Comparison of ENCODE assay signal across 1 cellular context in the genomic region with DNA sequence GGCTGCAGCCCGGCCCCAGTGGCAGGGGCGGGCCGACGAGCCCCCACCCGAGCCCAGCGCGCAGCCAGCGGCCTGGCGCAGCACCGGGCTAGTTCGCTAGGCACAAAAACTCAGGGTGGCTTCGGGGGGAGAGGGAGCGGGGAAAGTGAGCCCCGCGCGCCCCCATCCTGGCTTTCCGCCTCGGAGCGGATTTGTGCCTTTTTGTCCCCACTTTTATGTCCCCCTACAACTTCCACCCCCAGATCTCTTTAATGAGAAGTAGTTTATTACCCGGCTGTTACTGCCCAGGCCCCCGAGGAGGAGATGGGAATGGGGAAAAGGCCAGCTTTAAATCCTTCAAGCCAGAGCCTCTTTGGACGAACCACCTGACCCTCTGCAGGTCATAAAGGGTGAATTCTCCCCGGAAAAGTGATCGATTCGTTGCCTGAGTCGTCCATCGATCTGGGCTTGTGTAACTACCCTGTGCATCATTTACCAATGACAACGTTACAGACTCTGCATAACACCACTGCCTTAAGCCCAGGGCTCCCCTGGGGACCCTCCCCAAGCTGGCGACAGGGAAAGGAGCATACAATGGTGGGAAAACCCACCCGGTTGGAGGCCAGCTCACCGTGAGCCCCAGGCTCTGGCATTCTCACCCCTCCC.
A peak's percentile ranks its signal among the peaks of the same experiment; 100 is the strongest.
TF ChIP-seq lines count a peak whose summit lies in the region.

No MANE protein-coding gene starts in this region.

TF ChIP-seq in HepG2, 621 proteins besides CTCF, POLR2A, EP300 and RAD21 (continued from another document and continues in another):
- TF ChIP-seq, protein P1, sequence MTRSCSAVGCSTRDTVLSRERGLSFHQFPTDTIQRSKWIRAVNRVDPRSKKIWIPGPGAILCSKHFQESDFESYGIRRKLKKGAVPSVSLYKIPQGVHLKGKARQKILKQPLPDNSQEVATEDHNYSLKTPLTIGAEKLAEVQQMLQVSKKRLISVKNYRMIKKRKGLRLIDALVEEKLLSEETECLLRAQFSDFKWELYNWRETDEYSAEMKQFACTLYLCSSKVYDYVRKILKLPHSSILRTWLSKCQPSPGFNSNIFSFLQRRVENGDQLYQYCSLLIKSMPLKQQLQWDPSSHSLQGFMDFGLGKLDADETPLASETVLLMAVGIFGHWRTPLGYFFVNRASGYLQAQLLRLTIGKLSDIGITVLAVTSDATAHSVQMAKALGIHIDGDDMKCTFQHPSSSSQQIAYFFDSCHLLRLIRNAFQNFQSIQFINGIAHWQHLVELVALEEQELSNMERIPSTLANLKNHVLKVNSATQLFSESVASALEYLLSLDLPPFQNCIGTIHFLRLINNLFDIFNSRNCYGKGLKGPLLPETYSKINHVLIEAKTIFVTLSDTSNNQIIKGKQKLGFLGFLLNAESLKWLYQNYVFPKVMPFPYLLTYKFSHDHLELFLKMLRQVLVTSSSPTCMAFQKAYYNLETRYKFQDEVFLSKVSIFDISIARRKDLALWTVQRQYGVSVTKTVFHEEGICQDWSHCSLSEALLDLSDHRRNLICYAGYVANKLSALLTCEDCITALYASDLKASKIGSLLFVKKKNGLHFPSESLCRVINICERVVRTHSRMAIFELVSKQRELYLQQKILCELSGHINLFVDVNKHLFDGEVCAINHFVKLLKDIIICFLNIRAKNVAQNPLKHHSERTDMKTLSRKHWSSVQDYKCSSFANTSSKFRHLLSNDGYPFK (CRISPR knock-in tag; IDR thresholded peaks at IDR 0.05; ENCODE audit: borderline replicate concordance) = no peak
- TF ChIP-seq, protein P2, sequence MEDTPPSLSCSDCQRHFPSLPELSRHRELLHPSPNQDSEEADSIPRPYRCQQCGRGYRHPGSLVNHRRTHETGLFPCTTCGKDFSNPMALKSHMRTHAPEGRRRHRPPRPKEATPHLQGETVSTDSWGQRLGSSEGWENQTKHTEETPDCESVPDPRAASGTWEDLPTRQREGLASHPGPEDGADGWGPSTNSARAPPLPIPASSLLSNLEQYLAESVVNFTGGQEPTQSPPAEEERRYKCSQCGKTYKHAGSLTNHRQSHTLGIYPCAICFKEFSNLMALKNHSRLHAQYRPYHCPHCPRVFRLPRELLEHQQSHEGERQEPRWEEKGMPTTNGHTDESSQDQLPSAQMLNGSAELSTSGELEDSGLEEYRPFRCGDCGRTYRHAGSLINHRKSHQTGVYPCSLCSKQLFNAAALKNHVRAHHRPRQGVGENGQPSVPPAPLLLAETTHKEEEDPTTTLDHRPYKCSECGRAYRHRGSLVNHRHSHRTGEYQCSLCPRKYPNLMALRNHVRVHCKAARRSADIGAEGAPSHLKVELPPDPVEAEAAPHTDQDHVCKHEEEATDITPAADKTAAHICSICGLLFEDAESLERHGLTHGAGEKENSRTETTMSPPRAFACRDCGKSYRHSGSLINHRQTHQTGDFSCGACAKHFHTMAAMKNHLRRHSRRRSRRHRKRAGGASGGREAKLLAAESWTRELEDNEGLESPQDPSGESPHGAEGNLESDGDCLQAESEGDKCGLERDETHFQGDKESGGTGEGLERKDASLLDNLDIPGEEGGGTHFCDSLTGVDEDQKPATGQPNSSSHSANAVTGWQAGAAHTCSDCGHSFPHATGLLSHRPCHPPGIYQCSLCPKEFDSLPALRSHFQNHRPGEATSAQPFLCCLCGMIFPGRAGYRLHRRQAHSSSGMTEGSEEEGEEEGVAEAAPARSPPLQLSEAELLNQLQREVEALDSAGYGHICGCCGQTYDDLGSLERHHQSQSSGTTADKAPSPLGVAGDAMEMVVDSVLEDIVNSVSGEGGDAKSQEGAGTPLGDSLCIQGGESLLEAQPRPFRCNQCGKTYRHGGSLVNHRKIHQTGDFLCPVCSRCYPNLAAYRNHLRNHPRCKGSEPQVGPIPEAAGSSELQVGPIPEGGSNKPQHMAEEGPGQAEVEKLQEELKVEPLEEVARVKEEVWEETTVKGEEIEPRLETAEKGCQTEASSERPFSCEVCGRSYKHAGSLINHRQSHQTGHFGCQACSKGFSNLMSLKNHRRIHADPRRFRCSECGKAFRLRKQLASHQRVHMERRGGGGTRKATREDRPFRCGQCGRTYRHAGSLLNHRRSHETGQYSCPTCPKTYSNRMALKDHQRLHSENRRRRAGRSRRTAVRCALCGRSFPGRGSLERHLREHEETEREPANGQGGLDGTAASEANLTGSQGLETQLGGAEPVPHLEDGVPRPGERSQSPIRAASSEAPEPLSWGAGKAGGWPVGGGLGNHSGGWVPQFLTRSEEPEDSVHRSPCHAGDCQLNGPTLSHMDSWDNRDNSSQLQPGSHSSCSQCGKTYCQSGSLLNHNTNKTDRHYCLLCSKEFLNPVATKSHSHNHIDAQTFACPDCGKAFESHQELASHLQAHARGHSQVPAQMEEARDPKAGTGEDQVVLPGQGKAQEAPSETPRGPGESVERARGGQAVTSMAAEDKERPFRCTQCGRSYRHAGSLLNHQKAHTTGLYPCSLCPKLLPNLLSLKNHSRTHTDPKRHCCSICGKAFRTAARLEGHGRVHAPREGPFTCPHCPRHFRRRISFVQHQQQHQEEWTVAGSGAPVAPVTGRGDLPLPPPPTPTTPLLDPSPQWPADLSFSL (CRISPR knock-in tag; IDR thresholded peaks at IDR 0.05) = no peak
- TF ChIP-seq SMARCC2 (IDR thresholded peaks at IDR 0.05) = no peak
- no peak for TF ChIP-seq DNMT3B (CRISPR knock-in tag; conservative IDR thresholded peaks at IDR 0.05)
- TF ChIP-seq KMT2A (CRISPR knock-in tag; IDR thresholded peaks at IDR 0.05) = peak; percentile 48; the same call in 1 of the 2 replicates
- TF ChIP-seq ZNF30 (CRISPR knock-in tag; IDR thresholded peaks at IDR 0.05) = no peak
- TF ChIP-seq ETV5 (CRISPR knock-in tag; IDR thresholded peaks at IDR 0.05; ENCODE audit: borderline replicate concordance) = peak; percentile 91; the same call in 1 of the 2 replicates
- TF ChIP-seq SAP130 (CRISPR knock-in tag; IDR thresholded peaks at IDR 0.05; ENCODE audit: low read depth) = peak; percentile 74
- TF ChIP-seq ZNF577 (CRISPR knock-in tag; IDR thresholded peaks at IDR 0.05; ENCODE audit: borderline replicate concordance, low read depth) = no peak
- no peak for TF ChIP-seq CEBPZ (IDR thresholded peaks at IDR 0.05; ENCODE audit: low read length)
- no peak for TF ChIP-seq PCBP1 (IDR thresholded peaks at IDR 0.05; ENCODE audit: borderline replicate concordance, low read depth, low read length)
- TF ChIP-seq SRSF4 (IDR thresholded peaks at IDR 0.05; ENCODE audit: low read depth, low read length, poor library complexity, severe bottlenecking) = no peak
- no peak for TF ChIP-seq CSRNP1 (CRISPR knock-in tag; IDR thresholded peaks at IDR 0.05)
- no peak for TF ChIP-seq SMAD9 (CRISPR knock-in tag; IDR thresholded peaks at IDR 0.05)
- no peak for TF ChIP-seq PAX8 (CRISPR knock-in tag; IDR thresholded peaks at IDR 0.05; ENCODE audit: borderline replicate concordance)
- no peak for TF ChIP-seq ZNF558 (CRISPR knock-in tag; IDR thresholded peaks at IDR 0.05; ENCODE audit: borderline replicate concordance)
- TF ChIP-seq ZNF615 (CRISPR knock-in tag; IDR thresholded peaks at IDR 0.05; ENCODE audit: borderline replicate concordance) = no peak
- peak; percentile 75 for TF ChIP-seq MEF2D (CRISPR knock-in tag; IDR thresholded peaks at IDR 0.05)
- TF ChIP-seq HMG20B (CRISPR knock-in tag; conservative IDR thresholded peaks at IDR 0.05) = no peak
- peak; percentile 79 for TF ChIP-seq ZSCAN25 (CRISPR knock-in tag; IDR thresholded peaks at IDR 0.05)
- TF ChIP-seq RBFOX2 (IDR thresholded peaks at IDR 0.05; ENCODE audit: low read depth, low read length) = no peak
- TF ChIP-seq PHF8 (CRISPR knock-in tag; IDR thresholded peaks at IDR 0.05) = no peak
- TF ChIP-seq ZNF343 (CRISPR knock-in tag; IDR thresholded peaks at IDR 0.05) = no peak
- TF ChIP-seq MXD1 (CRISPR knock-in tag; IDR thresholded peaks at IDR 0.05) = 0 out of 2 replicates have a peak, but pooled peaks have one; percentile 18
- TF ChIP-seq RAD51 (IDR thresholded peaks at IDR 0.05; ENCODE audit: borderline replicate concordance) = no peak
- TF ChIP-seq ZNF598 (CRISPR knock-in tag; IDR thresholded peaks at IDR 0.05; ENCODE audit: borderline replicate concordance) = no peak
- TF ChIP-seq TOPORS (CRISPR knock-in tag; IDR thresholded peaks at IDR 0.05) = no peak
- TF ChIP-seq ZBTB14 (CRISPR knock-in tag; IDR thresholded peaks at IDR 0.05) = no peak
- TF ChIP-seq ISX (CRISPR knock-in tag; conservative IDR thresholded peaks at IDR 0.05) = no peak
- TF ChIP-seq, protein P3, sequence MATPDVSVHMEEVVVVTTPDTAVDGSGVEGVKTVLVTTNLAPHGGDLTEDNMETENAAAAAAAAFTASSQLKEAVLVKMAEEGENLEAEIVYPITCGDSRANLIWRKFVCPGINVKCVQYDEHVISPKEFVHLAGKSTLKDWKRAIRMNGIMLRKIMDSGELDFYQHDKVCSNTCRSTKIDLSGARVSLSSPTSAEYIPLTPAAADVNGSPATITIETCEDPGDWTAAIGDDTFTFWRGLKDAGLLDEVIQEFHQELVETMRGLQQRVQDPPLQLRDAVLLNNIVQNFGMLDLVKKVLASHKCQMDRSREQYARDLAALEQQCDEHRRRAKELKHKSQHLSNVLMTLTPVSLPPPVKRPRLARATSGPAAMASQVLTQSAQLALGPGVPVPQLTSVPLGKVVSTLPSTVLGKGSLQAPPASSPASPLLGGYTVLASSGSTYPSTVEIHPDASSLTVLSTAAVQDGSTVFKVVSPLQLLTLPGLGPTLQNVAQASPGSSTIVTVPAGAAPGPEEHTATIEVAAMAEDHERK (CRISPR knock-in tag; IDR thresholded peaks at IDR 0.05; ENCODE audit: low read depth) = no peak
- no peak; the same call in 1 of the 2 replicates for TF ChIP-seq TAF1 (CRISPR knock-in tag; IDR thresholded peaks at IDR 0.05)
- TF ChIP-seq MYNN (CRISPR knock-in tag; IDR thresholded peaks at IDR 0.05; ENCODE audit: low read depth) = no peak
- TF ChIP-seq, protein P4, sequence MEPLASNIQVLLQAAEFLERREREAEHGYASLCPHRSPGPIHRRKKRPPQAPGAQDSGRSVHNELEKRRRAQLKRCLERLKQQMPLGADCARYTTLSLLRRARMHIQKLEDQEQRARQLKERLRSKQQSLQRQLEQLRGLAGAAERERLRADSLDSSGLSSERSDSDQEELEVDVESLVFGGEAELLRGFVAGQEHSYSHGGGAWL (CRISPR knock-in tag; IDR thresholded peaks at IDR 0.05) = no peak
- no peak for TF ChIP-seq ZFYVE20 (CRISPR knock-in tag; IDR thresholded peaks at IDR 0.05; ENCODE audit: borderline replicate concordance, low read depth)
- TF ChIP-seq ARHGAP35 (CRISPR knock-in tag; IDR thresholded peaks at IDR 0.05; ENCODE audit: borderline replicate concordance) = peak; percentile 54; the same call in 1 of the 2 replicates
- TF ChIP-seq FUBP1 (CRISPR knock-in tag; IDR thresholded peaks at IDR 0.05; ENCODE audit: borderline replicate concordance) = no peak
- TF ChIP-seq CEBPB (IDR thresholded peaks at IDR 0.05; ENCODE audit: borderline replicate concordance, low read depth, low read length) = peak; percentile 84
